Comparison of ENCODE assay signal across 22 cellular contexts in the genomic region with DNA sequence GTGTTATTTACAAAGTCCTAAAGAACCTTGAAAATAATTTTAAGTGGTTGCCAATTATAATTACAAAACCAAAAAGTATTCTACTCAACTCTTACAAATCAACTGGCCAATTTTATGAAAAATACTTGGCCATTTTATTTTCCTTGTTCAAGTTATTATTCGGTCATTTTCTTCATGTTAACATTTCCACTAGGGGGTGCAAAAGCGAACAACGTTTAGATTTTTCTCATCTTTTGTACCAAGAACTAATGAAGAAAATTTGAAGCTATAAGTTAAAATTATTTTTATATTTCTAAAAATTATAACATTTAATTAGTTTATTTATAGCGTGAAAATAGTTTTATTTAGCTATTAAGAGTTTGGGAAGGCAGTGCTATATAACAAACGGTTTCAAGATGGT.
DNase-seq lines count a peak whose midpoint lies in the region; TF ChIP-seq lines count a peak whose summit lies in the region.
"Had no signal": no experiment of that assay in that cellular context is flagged by ENCODE, and none has a peak within 500 bp of the region (broad histone marks: within the 10 kb centered on the region; RNA-seq: fewer than 3 reads in every experiment).

No MANE protein-coding gene starts in this region.

- TF ChIP-seq POLR2A in NB4 (IDR thresholded peaks at IDR 0.05; ENCODE audit: extremely low read depth, insufficient read length) (no peak), stomach (IDR thresholded peaks at IDR 0.05) (no peak), suprapubic skin (IDR thresholded peaks at IDR 0.05) (no peak)

- H3K4me1 ChIP-seq in BE2C (no peaks in the 10 kb centered on the region), stomach (no peaks in the 10 kb centered on the region), suprapubic skin (no peaks in the 10 kb centered on the region)
- H3K4me1 ChIP-seq: SJCRH30, testis had no signal

- TF ChIP-seq EP300 in stomach (IDR thresholded peaks at IDR 0.05) (no peak), suprapubic skin (IDR thresholded peaks at IDR 0.05) (no peak)

- H3K4me3 Mint-ChIP-seq in nephron progenitor cell = no peak overlapping the region
- H3K4me3 Mint-ChIP-seq: activated CD4-positive, alpha-beta memory T cell treated with anti-CD3 and anti-CD28 coated beads for 36 hours; WTC11 had no signal

- no peak overlapping the region for H3K27ac Mint-ChIP-seq in nephron progenitor cell
- H3K27ac Mint-ChIP-seq: activated CD4-positive, alpha-beta memory T cell treated with anti-CD3 and anti-CD28 coated beads for 36 hours; WTC11 had no signal

- no peaks in the 10 kb centered on the region for H3K36me3 ChIP-seq in BE2C
- no peaks in the 10 kb centered on the region for H3K36me3 ChIP-seq in stomach
- H3K36me3 ChIP-seq in suprapubic skin = no peaks in the 10 kb centered on the region
- H3K36me3 ChIP-seq: neutrophil, SJCRH30 had no signal

- WGBS in stomach, 5 donors = 80 to 86% (median 84%) methylated on average over 5 of the region's 5 CpGs
- WGBS in suprapubic skin = 84% methylated on average over 5 of the region's 5 CpGs

- TF ChIP-seq CTCF in BE2C (IDR thresholded peaks at IDR 0.05; ENCODE audit: low read depth, low read length) (peak; percentile 46), NB4 (IDR thresholded peaks at IDR 0.05; ENCODE audit: low read depth, low read length) (no peak), VCaP (conservative IDR thresholded peaks at IDR 0.05) (no peak), nephron progenitor cell (IDR thresholded peaks at IDR 0.05) (peak; percentile 13), stomach (IDR thresholded peaks at IDR 0.05) (no peak), suprapubic skin (IDR thresholded peaks at IDR 0.05) (no peak)

- no peaks in the 10 kb centered on the region for H3K36me3 Mint-ChIP-seq in nephron progenitor cell (ENCODE audit: low read depth)
- H3K36me3 Mint-ChIP-seq: activated CD4-positive, alpha-beta memory T cell treated with anti-CD3 and anti-CD28 coated beads for 36 hours; WTC11 had no signal

- no peak for DNase-seq in BE2C
- peak; percentile 3 for DNase-seq in NB4 (ENCODE audit: low read depth)
- no peak for DNase-seq in nephron progenitor cell
- no peak for DNase-seq in stomach
- DNase-seq in suprapubic skin (ENCODE audit: low spot score in 2 of 2) = no peak
- no peak for DNase-seq in NCI-H524 (lab: John Stamatoyannopoulos, UW)
- DNase-seq in GM03348 (ENCODE audit: low spot score) = no peak
- DNase-seq: activated CD4-positive, alpha-beta memory T cell treated with anti-CD3 and anti-CD28 coated beads for 36 hours; activated T-cell treated with anti-CD3 and anti-CD28 coated beads for 4 hours; amygdala; COR-L47; dorsolateral prefrontal cortex; H7; MM.1S; NCI-H1694; retina; SJCRH30; T-helper 2 cell; testis had no signal

- H3K4me3 ChIP-seq in BE2C (ENCODE audit: low read depth, low read length) (no peak overlapping the region), NB4 (ENCODE audit: low read depth, low read length) (no peak overlapping the region), stomach (no peak overlapping the region), suprapubic skin (no peak overlapping the region)
- H3K4me3 ChIP-seq: dorsolateral prefrontal cortex, SJCRH30, testis had no signal

- no peaks in the 10 kb centered on the region for H3K27me3 Mint-ChIP-seq in nephron progenitor cell (ENCODE audit: low read depth, poor library complexity)
- H3K27me3 Mint-ChIP-seq: activated CD4-positive, alpha-beta memory T cell treated with anti-CD3 and anti-CD28 coated beads for 36 hours had no signal

- peak overlapping the region; percentile 73 for H3K27ac ChIP-seq in VCaP
- H3K27ac ChIP-seq in stomach = no peak overlapping the region
- H3K27ac ChIP-seq in suprapubic skin = no peak overlapping the region
- H3K27ac ChIP-seq: dorsolateral prefrontal cortex, neutrophil, SJCRH30, testis had no signal

- H3K27me3 ChIP-seq in BE2C (no peaks in the 10 kb centered on the region), stomach (no peaks in the 10 kb centered on the region), suprapubic skin (no peaks in the 10 kb centered on the region)
- H3K27me3 ChIP-seq: dorsolateral prefrontal cortex, neutrophil, SJCRH30, testis had no signal

- intact Hi-C loops in stomach (cut with DNase I; ENCODE audit: low total_unique reads) = no loop called here

- no peaks in the 10 kb centered on the region for H3K9me3 Mint-ChIP-seq in nephron progenitor cell

- H3K4me1 Mint-ChIP-seq in nephron progenitor cell = no peaks in the 10 kb centered on the region

- H3K9me3 ChIP-seq in BE2C (no peaks in the 10 kb centered on the region), stomach (no peaks in the 10 kb centered on the region), suprapubic skin (no peaks in the 10 kb centered on the region)
- H3K9me3 ChIP-seq: neutrophil, SJCRH30, testis had no signal

Comparison
In these comparisons a context has a peak if more than half of its experiments do, and no peak if none do; other contexts are left out.
1. CTCF ChIP-seq: peak in BE2C (single experiment) and nephron progenitor cell (single experiment); none in NB4 (single experiment), VCaP (single experiment), stomach (0 of 7) and suprapubic skin (0 of 2).